In the genomic region with DNA sequence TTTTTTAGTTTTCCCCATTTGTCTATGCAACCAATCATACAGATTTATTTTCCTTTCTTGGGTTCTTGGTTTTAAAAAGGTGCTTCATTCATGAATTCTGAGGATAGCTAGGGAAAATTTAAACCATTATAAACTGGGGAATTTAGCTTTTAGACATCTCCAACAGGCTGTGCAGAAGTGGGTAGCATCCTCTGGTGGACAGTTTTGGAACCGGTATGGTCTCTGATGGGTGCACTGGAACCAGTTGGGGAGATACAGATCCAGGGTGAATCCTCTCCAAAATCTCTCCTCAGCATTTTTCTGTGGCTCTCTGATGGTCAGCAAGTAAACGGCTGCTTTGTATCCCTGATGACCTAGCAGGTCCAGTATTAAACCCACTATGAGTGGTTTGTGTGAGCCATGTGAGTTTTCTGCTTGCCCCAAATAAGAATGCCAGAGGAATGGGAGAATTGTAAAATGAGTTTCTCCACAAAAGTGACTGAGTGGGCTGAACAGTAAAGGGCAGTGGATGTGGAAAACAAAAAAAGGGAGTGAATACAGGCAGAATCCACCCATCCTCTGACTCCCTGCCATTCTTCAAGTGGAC, we compare ENCODE assay signal across 8 cellular contexts. TPM values are rescaled to one million over a fixed set of nuclear protein-coding genes. Genes with fewer than 3 reads are reported as not detected.
DNase-seq lines count a peak whose midpoint lies in the region; ATAC-seq and TF ChIP-seq lines count a peak whose summit lies in the region.

No MANE protein-coding gene starts in this region.

- H3K4me1 ChIP-seq in testis: no peaks in the 10 kb centered on the region

- DNase-seq in natural killer cell (no peak), LNCaP clone FGC (ENCODE audit: low read depth) (no peak), amniotic epithelial cell (ENCODE audit: low read depth) (peak; percentile 57), inferior parietal cortex (ENCODE audit: extremely low spot score) (peak; percentile 48), testis (peak; percentile 56), NCI-H526 treated with DMSO at 0.1 percent for 48 hours (lab: John Stamatoyannopoulos, UW) (no peak), NCI-H1436 (lab: John Stamatoyannopoulos, UW) (no peak)
- DNase-seq in natural killer cell treated with Interleukin-12 subunit alpha and Interleukin-12 subunit beta and Interleukin-15 and Interleukin-18, amount 100 ng/mL, for 72 hours (ENCODE audit: low spot score): no peak

- peak; percentile 56 to 73 (median 57) for ATAC-seq in natural killer cell
- no peak for ATAC-seq in natural killer cell treated with Interleukin-12 subunit alpha and Interleukin-12 subunit beta and Interleukin-15 and Interleukin-18, amount 100 ng/mL, for 72 hours

- TF ChIP-seq POLR2A in testis (IDR thresholded peaks at IDR 0.05): no peak

- no peak overlapping the region for H3K27ac Mint-ChIP-seq in natural killer cell
- H3K27ac Mint-ChIP-seq in natural killer cell treated with Interleukin-12 subunit alpha and Interleukin-12 subunit beta and Interleukin-15 and Interleukin-18, amount 100 ng/mL, for 72 hours: no peak overlapping the region

- H3K27me3 Mint-ChIP-seq in natural killer cell (ENCODE audit: low read depth in 2 of 2): peaks cover 12 to 15% of the 10 kb centered on the region in 2 donors
- H3K27me3 Mint-ChIP-seq in natural killer cell treated with Interleukin-12 subunit alpha and Interleukin-12 subunit beta and Interleukin-15 and Interleukin-18, amount 100 ng/mL, for 72 hours: peaks cover 12 to 15% of the 10 kb centered on the region in 2 donors

- no peak overlapping the region for H3K4me3 Mint-ChIP-seq in natural killer cell
- no peak overlapping the region for H3K4me3 Mint-ChIP-seq in natural killer cell treated with Interleukin-12 subunit alpha and Interleukin-12 subunit beta and Interleukin-15 and Interleukin-18, amount 100 ng/mL, for 72 hours

- H3K9me3 ChIP-seq in testis: no peaks in the 10 kb centered on the region

- H3K4me3 ChIP-seq in LNCaP clone FGC (ENCODE audit: low read depth, low read length): no peak overlapping the region
- H3K4me3 ChIP-seq in testis: no peak overlapping the region

- intact Hi-C loops in natural killer cell (cut with micrococcal nuclease) (no loop called here), testis (cut with DNase I; ENCODE audit: low total_unique reads) (no loop called here)

- 41 to 47% methylated on average over 2 of the region's 2 CpGs for WGBS in testis, 2 donors

- no peaks in the 10 kb centered on the region for H3K36me3 ChIP-seq in testis (ENCODE audit: low read depth, missing control alignments)

- peak; percentile 65 for TF ChIP-seq CTCF in natural killer cell (IDR thresholded peaks at IDR 0.05)
- peak; percentile 67 for TF ChIP-seq CTCF in LNCaP clone FGC (IDR thresholded peaks at IDR 0.05; ENCODE audit: control insufficient read depth, extremely low read depth, insufficient read depth)
- TF ChIP-seq CTCF in testis (IDR thresholded peaks at IDR 0.05): peak; percentile 53 to 70 (median 63)

- no peaks in the 10 kb centered on the region for H3K9me3 Mint-ChIP-seq in natural killer cell
- no peaks in the 10 kb centered on the region for H3K9me3 Mint-ChIP-seq in natural killer cell treated with Interleukin-12 subunit alpha and Interleukin-12 subunit beta and Interleukin-15 and Interleukin-18, amount 100 ng/mL, for 72 hours

- H3K4me1 Mint-ChIP-seq in natural killer cell: no peaks in the 10 kb centered on the region
- no peaks in the 10 kb centered on the region for H3K4me1 Mint-ChIP-seq in natural killer cell treated with Interleukin-12 subunit alpha and Interleukin-12 subunit beta and Interleukin-15 and Interleukin-18, amount 100 ng/mL, for 72 hours (ENCODE audit: low read depth in 2 of 2)

- no peaks in the 10 kb centered on the region for H3K36me3 Mint-ChIP-seq in natural killer cell
- no peaks in the 10 kb centered on the region for H3K36me3 Mint-ChIP-seq in natural killer cell treated with Interleukin-12 subunit alpha and Interleukin-12 subunit beta and Interleukin-15 and Interleukin-18, amount 100 ng/mL, for 72 hours

- no peaks in the 10 kb centered on the region for H3K27me3 ChIP-seq in testis

- no peak overlapping the region for H3K27ac ChIP-seq in testis

RNA-seq across cellular contexts. Expression of a gene that starts 9.1 kb away (rescaled TPM):
- total RNA-seq in natural killer cell (1 to 10 TPM; 5.1 to 5.9 (median 5.7) TPM), testis (10 to 100 TPM; 15.7 to 15.9 TPM)
- 1 to 10 TPM; 7.0 to 7.2 TPM for total RNA-seq in natural killer cell treated with Interleukin-12 subunit alpha and Interleukin-12 subunit beta and Interleukin-15 and Interleukin-18, amount 100 ng/mL, for 72 hours
- polyA plus RNA-seq in testis (ENCODE audit: insufficient read depth, low read depth, low replicate concordance): 10.0 TPM

RNA-seq across cellular contexts. Expression of a gene that starts 22.5 kb away (rescaled TPM):
- not detected for total RNA-seq in natural killer cell
- total RNA-seq in natural killer cell treated with Interleukin-12 subunit alpha and Interleukin-12 subunit beta and Interleukin-15 and Interleukin-18, amount 100 ng/mL, for 72 hours: not detected
- 10 to 100 TPM; 20.9 TPM for total RNA-seq in testis
- polyA plus RNA-seq in testis (ENCODE audit: insufficient read depth, low read depth, low replicate concordance): 26.6 TPM

RNA-seq across cellular contexts. Expression of a gene that starts 39.4 kb away (rescaled TPM):
- total RNA-seq in natural killer cell (1 to 10 TPM; 5.6 to 6.9 (median 6.0) TPM), testis (10 to 100 TPM; 37.1 to 38.3 TPM)
- total RNA-seq in natural killer cell treated with Interleukin-12 subunit alpha and Interleukin-12 subunit beta and Interleukin-15 and Interleukin-18, amount 100 ng/mL, for 72 hours: 10 to 100 TPM; 22.0 to 23.0 TPM
- 35.9 TPM for polyA plus RNA-seq in testis (ENCODE audit: insufficient read depth, low read depth, low replicate concordance)

Comparison
In these comparisons a context has a peak if more than half of its experiments do, and no peak if none do; other contexts are left out.
1. ATAC-seq: peak in natural killer cell (3 of 3); none in natural killer cell treated with Interleukin-12 subunit alpha and Interleukin-12 subunit beta and Interleukin-15 and Interleukin-18, amount 100 ng/mL, for 72 hours (0 of 2).
2. DNase-seq: peak in amniotic epithelial cell (single experiment), inferior parietal cortex (single experiment) and testis (single experiment); none in natural killer cell (single experiment), natural killer cell treated with Interleukin-12 subunit alpha and Interleukin-12 subunit beta and Interleukin-15 and Interleukin-18, amount 100 ng/mL, for 72 hours (single experiment), LNCaP clone FGC (single experiment), NCI-H526 treated with DMSO at 0.1 percent for 48 hours (single experiment) and NCI-H1436 (single experiment).
3. RNA of a gene that starts 22.5 kb away (total RNA-seq): 20.9 TPM in testis; not detected in natural killer cell and not detected in natural killer cell treated with Interleukin-12 subunit alpha and Interleukin-12 subunit beta and Interleukin-15 and Interleukin-18, amount 100 ng/mL, for 72 hours; every median in the first group is over 10 times any median in the second.
4. Peak in every context shown above with its lines, with median percentiles within 50 percentile points of each other: CTCF ChIP-seq.